ENCODE assay signal across 1 cellular context in genomic region chr4:70954032-70954431, GRCh38.
TF ChIP-seq lines count a peak whose summit lies in the region.

No MANE protein-coding gene starts in this region.

TF ChIP-seq in GM23338, 12 proteins besides CTCF, POLR2A, EP300 and RAD21 (continued from another document):
- TF ChIP-seq ZNF462 (CRISPR knock-in tag; IDR thresholded peaks at IDR 0.05) (no peak), ZNF331 (CRISPR knock-in tag; IDR thresholded peaks at IDR 0.05; ENCODE audit: low read depth) (no peak), CREB1 (CRISPR knock-in tag; IDR thresholded peaks at IDR 0.05; ENCODE audit: low read depth) (no peak), NANOG (IDR thresholded peaks at IDR 0.05; ENCODE audit: borderline replicate concordance) (no peak), STAT1 (IDR thresholded peaks at IDR 0.05; ENCODE audit: unreplicated experiment) (no peak)
TF ChIP-seq in GM23338: peak in this region for 0.
